ENCODE assay signal across 11 cellular contexts in genomic region chr20:46562009-46562372, GRCh38. TPM values are rescaled to one million over a fixed set of nuclear protein-coding genes. Genes with fewer than 3 reads are reported as not detected.
DNase-seq lines count a peak whose midpoint lies in the region; ATAC-seq and TF ChIP-seq lines count a peak whose summit lies in the region.
"Had no signal": no experiment of that assay in that cellular context is flagged by ENCODE, and none has a peak within 500 bp of the region (broad histone marks: within the 10 kb centered on the region; RNA-seq: fewer than 3 reads in every experiment).

No MANE protein-coding gene starts in this region.

- H3K9ac ChIP-seq in MM.1S (ENCODE audit: low read length) = peak overlapping the region; percentile 53; the same call in 1 of the 2 replicates
- H3K9ac ChIP-seq in fibroblast of lung (ENCODE audit: insufficient read depth, low read length) = no peak overlapping the region

- H3K9me2 ChIP-seq in MM.1S (replicated peaks; ENCODE audit: insufficient read depth, low read length) = no peaks in the 10 kb centered on the region

- no peak overlapping the region for H3K4me3 Mint-ChIP-seq in activated T-helper 17 cell treated with anti-CD3 and anti-CD28 coated beads, Interleukin-2, amount 50 U/mL, for 72 hours
- H3K4me3 Mint-ChIP-seq: central memory CD8-positive, alpha-beta T cell had no signal

- peak overlapping the region; percentile 62 for H3K4me3 ChIP-seq in MM.1S (ENCODE audit: low read length)
- peak overlapping the region in 1 of 4 experiments; percentile 14 for H3K4me3 ChIP-seq in fibroblast of lung (replicated peaks in 1 of 4; ENCODE audit: control extremely low read depth in 1 of 4, insufficient read depth in 1 of 4, low read depth in 3 of 4, low read length in 4 of 4)
- peak overlapping the region; percentile 52 for H3K4me3 ChIP-seq in psoas muscle

- 0 out of 2 replicates have a peak, but pooled peaks cover 4% of the 10 kb centered on the region for H3K79me2 ChIP-seq in MM.1S (ENCODE audit: low read length)
- no peaks in the 10 kb centered on the region for H3K79me2 ChIP-seq in fibroblast of lung (ENCODE audit: control insufficient read depth, insufficient read depth, low read length)

- H4K20me1 ChIP-seq in MM.1S (ENCODE audit: insufficient read depth, low read length) (no peaks in the 10 kb centered on the region), fibroblast of lung (ENCODE audit: control insufficient read depth, extremely low read depth, insufficient read depth, low read length) (no peaks in the 10 kb centered on the region)

- peak overlapping the region; percentile 89 for H2AFZ ChIP-seq in MM.1S (ENCODE audit: low read length)
- peak overlapping the region; percentile 55 for H2AFZ ChIP-seq in fibroblast of lung (ENCODE audit: low read length)

- no peaks in the 10 kb centered on the region for H3K9me3 Mint-ChIP-seq in activated T-helper 17 cell treated with anti-CD3 and anti-CD28 coated beads, Interleukin-2, amount 50 U/mL, for 72 hours
- H3K9me3 Mint-ChIP-seq: central memory CD8-positive, alpha-beta T cell had no signal

- in situ Hi-C loops in Caki2 (cut with HindIII; ENCODE audit: low pct_unique_long_range_greater_than_20kb, low sequenced_read_pairs) = no loop called here

- no peaks in the 10 kb centered on the region for H3K27me3 ChIP-seq in MM.1S (replicated peaks; ENCODE audit: insufficient read depth, low read length)
- H3K27me3 ChIP-seq in fibroblast of lung (ENCODE audit: control insufficient read depth, insufficient read depth, low read length) = no peaks in the 10 kb centered on the region
- peaks cover 0 to 3% (median 0%) of the 10 kb centered on the region in 3 donors for H3K27me3 ChIP-seq in psoas muscle (ENCODE audit: insufficient read depth in 3 of 3, low read length in 2 of 3)

- H3K4me1 ChIP-seq in MM.1S (ENCODE audit: low read length) (peaks cover 20% of the 10 kb centered on the region), fibroblast of lung (ENCODE audit: control insufficient read depth, extremely low read depth, insufficient read depth, low read length) (no peaks in the 10 kb centered on the region), psoas muscle (peaks cover 5% of the 10 kb centered on the region)

- peak overlapping the region; percentile 85 for H3K4me2 ChIP-seq in MM.1S (ENCODE audit: low read depth, low read length)
- peak overlapping the region; percentile 81 for H3K4me2 ChIP-seq in fibroblast of lung (ENCODE audit: extremely low read depth, insufficient read depth, low read length)

- intact Hi-C loops in psoas muscle (cut with DNase I) = loop anchor here in 1 of 2 donors (5.0 kb wide), 1 partner anchor 115 kb away; no protein-coding TSS in a partner anchor

- H3K36me3 ChIP-seq in MM.1S (replicated peaks; ENCODE audit: insufficient read depth, low read length) = no peaks in the 10 kb centered on the region
- no peaks in the 10 kb centered on the region for H3K36me3 ChIP-seq in fibroblast of lung (ENCODE audit: control insufficient read depth, insufficient read depth, low read length)
- H3K36me3 ChIP-seq in psoas muscle (ENCODE audit: insufficient read depth in 1 of 2, low read depth in 1 of 2) = no peaks in the 10 kb centered on the region

- no peak overlapping the region for H3K27ac Mint-ChIP-seq in activated T-helper 17 cell treated with anti-CD3 and anti-CD28 coated beads, Interleukin-2, amount 50 U/mL, for 72 hours

- TF ChIP-seq CTCF in MM.1S (IDR thresholded peaks at IDR 0.05; ENCODE audit: low read length) (no peak), fibroblast of lung (conservative IDR thresholded peaks at IDR 0.05 in 1 of 2, IDR thresholded peaks at IDR 0.05 in 1 of 2; ENCODE audit: low read depth in 1 of 2, low read length in 2 of 2) (no peak), psoas muscle (IDR thresholded peaks at IDR 0.05) (no peak)

- no peaks in the 10 kb centered on the region for H3K9me3 ChIP-seq in MM.1S (replicated peaks; ENCODE audit: insufficient read depth, low read length)
- H3K9me3 ChIP-seq in fibroblast of lung (ENCODE audit: control insufficient read depth, insufficient read depth, low read depth, low read length) = no peaks in the 10 kb centered on the region
- H3K9me3 ChIP-seq in psoas muscle = no peaks in the 10 kb centered on the region

- H3K36me3 Mint-ChIP-seq in activated T-helper 17 cell treated with anti-CD3 and anti-CD28 coated beads, Interleukin-2, amount 50 U/mL, for 72 hours (ENCODE audit: low read depth) = no peaks in the 10 kb centered on the region

- peaks cover 4% of the 10 kb centered on the region for H3K27me3 Mint-ChIP-seq in activated T-helper 17 cell treated with anti-CD3 and anti-CD28 coated beads, Interleukin-2, amount 50 U/mL, for 72 hours

- DNase-seq in Caki2 (ENCODE audit: low read depth) = peak; percentile 11
- no peak for DNase-seq in MM.1S
- DNase-seq in fibroblast of lung (ENCODE audit: low read depth in 2 of 2) = no peak
- no peak for DNase-seq in psoas muscle
- DNase-seq in UCSD-AML1 (lab: John Stamatoyannopoulos, UW; ENCODE audit: unreplicated experiment) = no peak

- no peak for ATAC-seq in psoas muscle
- ATAC-seq in activated T-helper 17 cell treated with anti-CD3 and anti-CD28 coated beads, Interleukin-2, amount 50 U/mL, for 72 hours (replicated peaks) = no peak
- ATAC-seq in HG02798 (IDR thresholded peaks at IDR 0.05; ENCODE audit: poor library complexity, unreplicated experiment) = no peak
- ATAC-seq in GM19328 (IDR thresholded peaks at IDR 0.05; ENCODE audit: unreplicated experiment) = no peak

- H3K4me1 Mint-ChIP-seq in activated T-helper 17 cell treated with anti-CD3 and anti-CD28 coated beads, Interleukin-2, amount 50 U/mL, for 72 hours = peaks cover 15% of the 10 kb centered on the region
- H3K4me1 Mint-ChIP-seq: central memory CD8-positive, alpha-beta T cell had no signal

- WGBS in psoas muscle, 3 donors = 33 to 44% (median 35%) methylated on average over 5 of the region's 5 CpGs

- peak overlapping the region; percentile 22; the same call in 1 of the 2 replicates for H3K27ac ChIP-seq in MM.1S (ENCODE audit: low read length)
- no peak overlapping the region for H3K27ac ChIP-seq in fibroblast of lung (ENCODE audit: insufficient read depth, low read length)
- H3K27ac ChIP-seq in psoas muscle = no peak overlapping the region

- H3F3A ChIP-seq in MM.1S (ENCODE audit: insufficient read depth, low read length) = no peaks in the 10 kb centered on the region

RNA-seq across cellular contexts. Expression of gene OCSTAMP, which starts 11.5 kb away (rescaled TPM):
- not detected in 2 replicates for total RNA-seq in Caki2 (2014; rRNA removed; shearing (Covaris generic); ENCODE audit: low replicate concordance)
- total RNA-seq in fibroblast of lung = not detected in 2 replicates
- polyA plus RNA-seq in fibroblast of lung = not detected in 2 replicates
- polyA plus RNA-seq in fibroblast of lung (2012) = not detected in 2 replicates
- not detected in 2 replicates for polyA minus RNA-seq in fibroblast of lung (ENCODE audit: low replicate concordance)
- not detected for total RNA-seq in psoas muscle
- polyA plus RNA-seq in psoas muscle = not detected
- 1 to 10 TPM in 1 of 2 donors, under 1 TPM in 1; 0.11 to 1.1 TPM for total RNA-seq in activated T-helper 17 cell treated with anti-CD3 and anti-CD28 coated beads, Interleukin-2, amount 50 U/mL, for 72 hours
- total RNA-seq: glomerular endothelial cell; T-helper 2 cell treated with Interferon-gamma antibody and Interleukin-4, amounts not matched to agents 100 ng/mL and 5 ng/mL, for 36 hours had no signal

RNA-seq across cellular contexts. Expression of gene ZNF334, which starts 48.6 kb away (rescaled TPM):
- 0.24 TPM in 1 of 2 replicates, not detected in the other for total RNA-seq in Caki2 (2014; rRNA removed; shearing (Covaris generic); ENCODE audit: low replicate concordance)
- 5.1 and 7.9 TPM in 2 replicates for total RNA-seq in fibroblast of lung
- 0.99 and 2.2 TPM in 2 replicates for polyA plus RNA-seq in fibroblast of lung
- 0.49 and 1.6 TPM in 2 replicates for polyA plus RNA-seq in fibroblast of lung (2012)
- 0.11 TPM in 1 of 2 replicates, not detected in the other for polyA minus RNA-seq in fibroblast of lung (ENCODE audit: low replicate concordance)
- 1 to 10 TPM in 1 of 4 donors, under 1 TPM in 3; 0.27 to 1.0 (median 0.32) TPM for total RNA-seq in psoas muscle
- under 1 TPM; 0.10 to 0.69 (median 0.27) TPM for polyA plus RNA-seq in psoas muscle
- 1 to 10 TPM in 1 of 2 donors, under 1 TPM in 1; 0.76 to 3.0 TPM for total RNA-seq in activated T-helper 17 cell treated with anti-CD3 and anti-CD28 coated beads, Interleukin-2, amount 50 U/mL, for 72 hours
